1 cellular context compared by ENCODE assay signal in the genomic region with DNA sequence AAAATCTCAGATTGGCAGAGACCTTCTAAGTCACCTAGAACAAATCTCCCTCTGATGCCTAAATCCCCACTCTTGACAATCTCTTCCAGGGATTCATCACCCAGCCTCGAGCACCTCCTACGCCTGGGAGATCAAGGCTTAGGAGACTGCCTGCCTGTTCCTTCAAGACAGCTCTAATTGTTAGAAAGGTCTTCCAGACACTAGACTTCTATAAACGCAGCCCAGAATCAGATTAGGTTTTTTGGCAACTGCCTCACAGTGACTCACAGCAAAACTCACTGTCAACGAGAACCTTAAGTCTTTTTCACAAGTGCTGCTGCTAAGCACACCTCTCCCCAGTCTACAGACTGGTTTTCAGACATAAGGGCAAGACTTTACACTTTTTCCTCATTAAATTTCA.
TF ChIP-seq lines count a peak whose summit lies in the region.

No MANE protein-coding gene starts in this region.

TF ChIP-seq in K562, 482 proteins besides CTCF, POLR2A, EP300 and RAD21 (continued from another document):
- TF ChIP-seq CHD4 (IDR thresholded peaks at IDR 0.05; ENCODE audit: insufficient read depth, insufficient replicate concordance, low read depth, low read length, poor library complexity, severe bottlenecking): no peak
- no peak for TF ChIP-seq TEAD2 (tag; IDR thresholded peaks at IDR 0.05)
- TF ChIP-seq TEAD1 (CRISPR knock-in tag; IDR thresholded peaks at IDR 0.05): no peak
- TF ChIP-seq, protein P1, sequence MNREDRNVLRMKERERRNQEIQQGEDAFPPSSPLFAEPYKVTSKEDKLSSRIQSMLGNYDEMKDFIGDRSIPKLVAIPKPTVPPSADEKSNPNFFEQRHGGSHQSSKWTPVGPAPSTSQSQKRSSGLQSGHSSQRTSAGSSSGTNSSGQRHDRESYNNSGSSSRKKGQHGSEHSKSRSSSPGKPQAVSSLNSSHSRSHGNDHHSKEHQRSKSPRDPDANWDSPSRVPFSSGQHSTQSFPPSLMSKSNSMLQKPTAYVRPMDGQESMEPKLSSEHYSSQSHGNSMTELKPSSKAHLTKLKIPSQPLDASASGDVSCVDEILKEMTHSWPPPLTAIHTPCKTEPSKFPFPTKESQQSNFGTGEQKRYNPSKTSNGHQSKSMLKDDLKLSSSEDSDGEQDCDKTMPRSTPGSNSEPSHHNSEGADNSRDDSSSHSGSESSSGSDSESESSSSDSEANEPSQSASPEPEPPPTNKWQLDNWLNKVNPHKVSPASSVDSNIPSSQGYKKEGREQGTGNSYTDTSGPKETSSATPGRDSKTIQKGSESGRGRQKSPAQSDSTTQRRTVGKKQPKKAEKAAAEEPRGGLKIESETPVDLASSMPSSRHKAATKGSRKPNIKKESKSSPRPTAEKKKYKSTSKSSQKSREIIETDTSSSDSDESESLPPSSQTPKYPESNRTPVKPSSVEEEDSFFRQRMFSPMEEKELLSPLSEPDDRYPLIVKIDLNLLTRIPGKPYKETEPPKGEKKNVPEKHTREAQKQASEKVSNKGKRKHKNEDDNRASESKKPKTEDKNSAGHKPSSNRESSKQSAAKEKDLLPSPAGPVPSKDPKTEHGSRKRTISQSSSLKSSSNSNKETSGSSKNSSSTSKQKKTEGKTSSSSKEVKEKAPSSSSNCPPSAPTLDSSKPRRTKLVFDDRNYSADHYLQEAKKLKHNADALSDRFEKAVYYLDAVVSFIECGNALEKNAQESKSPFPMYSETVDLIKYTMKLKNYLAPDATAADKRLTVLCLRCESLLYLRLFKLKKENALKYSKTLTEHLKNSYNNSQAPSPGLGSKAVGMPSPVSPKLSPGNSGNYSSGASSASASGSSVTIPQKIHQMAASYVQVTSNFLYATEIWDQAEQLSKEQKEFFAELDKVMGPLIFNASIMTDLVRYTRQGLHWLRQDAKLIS (CRISPR knock-in tag; IDR thresholded peaks at IDR 0.05): no peak
- no peak for TF ChIP-seq ZNF696 (CRISPR knock-in tag; conservative IDR thresholded peaks at IDR 0.05)
- TF ChIP-seq TAF15 (IDR thresholded peaks at IDR 0.05; ENCODE audit: low read depth, low read length): no peak
- TF ChIP-seq JUND (IDR thresholded peaks at IDR 0.05; ENCODE audit: borderline replicate concordance, low read depth, low read length): no peak
- TF ChIP-seq JUND (tag; IDR thresholded peaks at IDR 0.05; ENCODE audit: borderline replicate concordance, low read depth, low read length): 0 out of 3 replicates have a peak, but pooled peaks have one; percentile 20
- TF ChIP-seq FOSL1 (tag; conservative IDR thresholded peaks at IDR 0.05): peak; percentile 84
- no peak for TF ChIP-seq NCOA6 (IDR thresholded peaks at IDR 0.05)
TF ChIP-seq in K562: peak in this region for 3.
